ENCODE assay signal across 24 cellular contexts in the genomic region with DNA sequence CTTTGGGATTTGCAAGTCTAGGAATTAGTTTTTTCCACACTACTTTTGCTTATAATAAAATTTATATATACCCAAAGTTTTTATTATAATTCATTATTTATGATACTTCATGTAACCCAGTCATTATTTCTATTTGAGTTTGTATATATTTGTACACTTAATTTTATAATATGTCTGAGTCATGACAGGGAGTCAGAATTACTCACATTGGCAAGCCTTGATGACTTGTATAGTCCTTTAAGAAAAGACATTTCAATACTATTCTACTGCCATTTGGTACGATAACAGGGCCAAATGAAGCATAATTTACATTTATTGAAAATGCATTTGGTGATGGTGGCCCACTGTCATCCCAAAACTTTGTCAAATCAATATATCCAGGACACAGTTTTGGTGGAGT.
DNase-seq lines count a peak whose midpoint lies in the region; ATAC-seq and TF ChIP-seq lines count a peak whose summit lies in the region.
"Had no signal": no experiment of that assay in that cellular context is flagged by ENCODE, and none has a peak within 500 bp of the region (broad histone marks: within the 10 kb centered on the region; RNA-seq: fewer than 3 reads in every experiment).

No MANE protein-coding gene starts in this region.

- no peak overlapping the region for H3K27ac Mint-ChIP-seq in MCF 10A (ENCODE audit: low read depth, unreplicated experiment)
- H3K27ac Mint-ChIP-seq: B cell; CD4-positive, alpha-beta T cell; CD8-positive, alpha-beta T cell had no signal

- no peaks in the 10 kb centered on the region for H3K79me2 ChIP-seq in mammary epithelial cell (ENCODE audit: insufficient read depth, low read length)

- H3K27me3 ChIP-seq in mammary epithelial cell (ENCODE audit: insufficient read depth, low read length) (no peaks in the 10 kb centered on the region), foreskin keratinocyte (no peaks in the 10 kb centered on the region)
- H3K27me3 ChIP-seq: BLaER1 treated with 17β-estradiol and CSF1 and Interleukin-3, amounts not matched to agents 10 nM and 100 nM had no signal

- WGBS in mammary epithelial cell (ENCODE audit: low coverage, missing lambda C conversion rate), result 47% methylated on average over 1 of the region's 1 CpG

- H3K9me3 Mint-ChIP-seq in MCF 10A (ENCODE audit: unreplicated experiment), result no peaks in the 10 kb centered on the region
- H3K9me3 Mint-ChIP-seq: CD8-positive, alpha-beta T cell had no signal

- no peaks in the 10 kb centered on the region for H3K9me3 ChIP-seq in mammary epithelial cell (replicated peaks; ENCODE audit: insufficient read depth, low read length)
- H3K9me3 ChIP-seq: A549; BLaER1 treated with 17β-estradiol and CSF1 and Interleukin-3, amounts not matched to agents 10 nM and 100 nM; Caco-2 had no signal

- dilution Hi-C loops in mammary epithelial cell (cut with HindIII; ENCODE audit: low sequenced_read_pairs), result no loop called here

- H3K4me2 ChIP-seq in mammary epithelial cell (ENCODE audit: insufficient read depth, low read depth, low read length), result peak overlapping the region; percentile 3
- H3K4me2 ChIP-seq: A549; BLaER1 treated with 17β-estradiol and CSF1 and Interleukin-3, amounts not matched to agents 10 nM and 100 nM had no signal

- no peaks in the 10 kb centered on the region for H4K20me1 ChIP-seq in mammary epithelial cell (ENCODE audit: insufficient read depth, low read length)
- H4K20me1 ChIP-seq: BLaER1 treated with 17β-estradiol and CSF1 and Interleukin-3, amounts not matched to agents 10 nM and 100 nM had no signal

- no peaks in the 10 kb centered on the region for H3K36me3 ChIP-seq in mammary epithelial cell (ENCODE audit: insufficient read depth, low read length)
- H3K36me3 ChIP-seq: BLaER1 treated with 17β-estradiol and CSF1 and Interleukin-3, amounts not matched to agents 10 nM and 100 nM had no signal

- in situ Hi-C loops in mammary epithelial cell (cut with MboI; ENCODE audit: low sequenced_read_pairs in 2 of 2), result no loop called here

- H3K4me3 Mint-ChIP-seq in MCF 10A (ENCODE audit: unreplicated experiment), result no peak overlapping the region
- H3K4me3 Mint-ChIP-seq: B cell; CD4-positive, alpha-beta T cell; CD8-positive, alpha-beta T cell had no signal

- peak; percentile 77 for ATAC-seq in foreskin keratinocyte
- ATAC-seq: A549; CD8-positive, alpha-beta T cell; GM12878 had no signal

- DNase-seq in mammary epithelial cell (no peak), MCF 10A (ENCODE audit: unreplicated experiment) (no peak), epithelial cell of esophagus (ENCODE audit: low read depth) (peak; percentile 60), foreskin keratinocyte (no peak), H4 (ENCODE audit: low spot score) (no peak), NOMO-1 treated with DMSO at 0.1 percent for 48 hours (lab: John Stamatoyannopoulos, UW; ENCODE audit: unreplicated experiment) (no peak), NCI-H1694 treated with DMSO at 0.1 percent for 48 hours (lab: John Stamatoyannopoulos, UW) (no peak)
- DNase-seq: AML-193; Caco-2; Calu3; CD4-positive, alpha-beta T cell; CD8-positive, alpha-beta T cell; DMS153; DMS53; DMS79; DND-41; EL; GDM1 had no signal

- CTCF ChIA-PET in mammary epithelial cell (lab: Charles Lee; ENCODE audit: low non-redundant PET), result no interaction called here
- CTCF ChIA-PET in MCF 10A (lab: Yijun Ruan, JAX), result no interaction called here

- H3K4me1 ChIP-seq in mammary epithelial cell (ENCODE audit: insufficient read depth, low read length), result peaks cover 21% of the 10 kb centered on the region
- no peaks in the 10 kb centered on the region for H3K4me1 ChIP-seq in foreskin keratinocyte
- H3K4me1 ChIP-seq: A549, Caco-2 had no signal

- BruUV-seq in mammary epithelial cell (replicated peaks; lab: Mats Ljungman, UMichigan) (no TSS peak), MCF 10A (replicated peaks; lab: Mats Ljungman, UMichigan) (no TSS peak)

- peaks cover 5% of the 10 kb centered on the region for H3K4me1 Mint-ChIP-seq in MCF 10A (ENCODE audit: insufficient read depth, unreplicated experiment)
- H3K4me1 Mint-ChIP-seq: B cell had no signal

- H3K4me3 ChIP-seq in mammary epithelial cell (replicated peaks in 1 of 3; ENCODE audit: insufficient read depth in 1 of 3, low read depth in 2 of 3, low read length in 3 of 3) (no peak overlapping the region), epithelial cell of esophagus (ENCODE audit: low read length) (no peak overlapping the region)
- H3K4me3 ChIP-seq: A549; BLaER1 treated with 17β-estradiol and CSF1 and Interleukin-3, amounts not matched to agents 10 nM and 100 nM; GM12878 had no signal

- POLR2A ChIA-PET in MCF 10A (lab: Yijun Ruan, JAX), result no interaction called here

- H3K36me3 Mint-ChIP-seq in MCF 10A (ENCODE audit: insufficient read depth, unreplicated experiment), result no peaks in the 10 kb centered on the region
- H3K36me3 Mint-ChIP-seq: CD8-positive, alpha-beta T cell had no signal

- H3K9ac ChIP-seq in mammary epithelial cell (ENCODE audit: insufficient read depth, low read length), result no peak overlapping the region
- H3K9ac ChIP-seq: BLaER1 treated with 17β-estradiol and CSF1 and Interleukin-3, amounts not matched to agents 10 nM and 100 nM had no signal

- peaks cover 18% of the 10 kb centered on the region for H3K27me3 Mint-ChIP-seq in MCF 10A (ENCODE audit: insufficient read depth, unreplicated experiment)
- H3K27me3 Mint-ChIP-seq: B cell; CD4-positive, alpha-beta T cell had no signal

- TF ChIP-seq CTCF in mammary epithelial cell (conservative IDR thresholded peaks at IDR 0.05 in 1 of 2, IDR thresholded peaks at IDR 0.05 in 1 of 2; ENCODE audit: extremely low read depth in 1 of 2, insufficient read depth in 1 of 2, low read depth in 1 of 2, low read length in 2 of 2) (no peak), MCF 10A (IDR thresholded peaks at IDR 0.05; ENCODE audit: unreplicated experiment) (no peak), epithelial cell of esophagus (IDR thresholded peaks at IDR 0.05; ENCODE audit: insufficient read depth, low read depth, low read length, missing control alignments) (no peak), foreskin keratinocyte (conservative IDR thresholded peaks at IDR 0.05) (no peak)

- H2AFZ ChIP-seq in mammary epithelial cell (ENCODE audit: low read depth, low read length), result no peak overlapping the region

- intact Hi-C loops in mammary epithelial cell (cut with micrococcal nuclease) (no loop called here), MCF 10A (cut with micrococcal nuclease) (no loop called here)

- no peak overlapping the region for H3K27ac ChIP-seq in mammary epithelial cell (ENCODE audit: insufficient read depth, low read depth, low read length)
- H3K27ac ChIP-seq in foreskin keratinocyte, result no peak overlapping the region
- H3K27ac ChIP-seq: 22Rv1; A549; BLaER1 treated with 17β-estradiol and CSF1 and Interleukin-3, amounts not matched to agents 10 nM and 100 nM; C4-2B had no signal
